24 cellular contexts compared by ENCODE assay signal in genomic region chr16:12405083-12405482, GRCh38.
DNase-seq lines count a peak whose midpoint lies in the region; ATAC-seq and TF ChIP-seq lines count a peak whose summit lies in the region.
"Had no signal": no experiment of that assay in that cellular context is flagged by ENCODE, and none has a peak within 500 bp of the region (broad histone marks: within the 10 kb centered on the region; RNA-seq: fewer than 3 reads in every experiment).

No MANE protein-coding gene starts in this region.

- no peaks in the 10 kb centered on the region for H3K36me3 ChIP-seq in ovary

- no peak for TF ChIP-seq EP300 in ovary (IDR thresholded peaks at IDR 0.05)

- peaks cover 8% of the 10 kb centered on the region for H3K36me3 Mint-ChIP-seq in T-helper 17 cell (ENCODE audit: low read depth)
- peaks cover 15% of the 10 kb centered on the region for H3K36me3 Mint-ChIP-seq in activated naive CD8-positive, alpha-beta T cell treated with anti-CD3 and anti-CD28 coated beads for 36 hours

- no peak overlapping the region for H3K4me3 Mint-ChIP-seq in T-helper 17 cell
- no peak overlapping the region for H3K4me3 Mint-ChIP-seq in stimulated activated naive CD8-positive, alpha-beta T cell treated with anti-CD3 and anti-CD28 coated beads, Interleukin-15, amount 100 ng/mL, for 72 hours
- no peak overlapping the region for H3K4me3 Mint-ChIP-seq in activated naive CD8-positive, alpha-beta T cell treated with anti-CD3 and anti-CD28 coated beads for 36 hours
- H3K4me3 Mint-ChIP-seq: activated CD4-positive, alpha-beta T cell treated with anti-CD3 and anti-CD28 coated beads, Interleukin-2, amount 10 ng/mL, durations not matched to agents 24 days and 14 days; activated T-cell treated with anti-CD3 and anti-CD28 coated beads, Interleukin-2, amount 50 U/mL, for 24 hours had no signal

- peaks cover 3% of the 10 kb centered on the region for H3K4me1 Mint-ChIP-seq in T-helper 17 cell
- H3K4me1 Mint-ChIP-seq in stimulated activated naive CD8-positive, alpha-beta T cell treated with anti-CD3 and anti-CD28 coated beads, Interleukin-15, amount 100 ng/mL, for 72 hours, result peaks cover 5% of the 10 kb centered on the region
- H3K4me1 Mint-ChIP-seq in activated naive CD8-positive, alpha-beta T cell treated with anti-CD3 and anti-CD28 coated beads for 36 hours, result no peaks in the 10 kb centered on the region

- ATAC-seq in GM21786 (IDR thresholded peaks at IDR 0.05; ENCODE audit: unreplicated experiment) (peak; percentile 53), T-helper 17 cell (no peak)
- ATAC-seq in stimulated activated naive CD8-positive, alpha-beta T cell treated with anti-CD3 and anti-CD28 coated beads, Interleukin-15, amount 100 ng/mL, for 72 hours, result no peak
- ATAC-seq: body of pancreas had no signal

- TF ChIP-seq POLR2A in ovary (IDR thresholded peaks at IDR 0.05), result no peak

- no peaks in the 10 kb centered on the region for H3K27me3 ChIP-seq in ovary
- H3K27me3 ChIP-seq: body of pancreas, dorsolateral prefrontal cortex had no signal

- no peak overlapping the region for H3K4me3 ChIP-seq in ovary
- H3K4me3 ChIP-seq: body of pancreas, dorsolateral prefrontal cortex, left ventricle myocardium inferior, skin epidermis had no signal

- peaks cover 4% of the 10 kb centered on the region for H3K4me1 ChIP-seq in ovary (ENCODE audit: insufficient read depth)
- H3K4me1 ChIP-seq: body of pancreas, Caco-2, left ventricle myocardium inferior had no signal

- no peaks in the 10 kb centered on the region for H3K27me3 Mint-ChIP-seq in T-helper 17 cell
- no peaks in the 10 kb centered on the region for H3K27me3 Mint-ChIP-seq in stimulated activated naive CD8-positive, alpha-beta T cell treated with anti-CD3 and anti-CD28 coated beads, Interleukin-15, amount 100 ng/mL, for 72 hours
- H3K27me3 Mint-ChIP-seq in activated naive CD8-positive, alpha-beta T cell treated with anti-CD3 and anti-CD28 coated beads for 36 hours, result no peaks in the 10 kb centered on the region
- H3K27me3 Mint-ChIP-seq: activated CD4-positive, alpha-beta T cell treated with anti-CD3 and anti-CD28 coated beads, Interleukin-2, amount 10 ng/mL, durations not matched to agents 24 days and 14 days; activated T-cell treated with anti-CD3 and anti-CD28 coated beads, Interleukin-2, amount 50 U/mL, for 24 hours; naive B cell had no signal

- no peak overlapping the region for H3K27ac ChIP-seq in ovary
- H3K27ac ChIP-seq: body of pancreas, C4-2B, left ventricle myocardium inferior, skin epidermis had no signal

- no peaks in the 10 kb centered on the region for H3K9me3 ChIP-seq in T-helper 17 cell (ENCODE audit: control insufficient read depth, low read length, poor library complexity, severe bottlenecking)
- no peaks in the 10 kb centered on the region for H3K9me3 ChIP-seq in ovary
- H3K9me3 ChIP-seq: body of pancreas, Caco-2, left ventricle myocardium inferior had no signal

- H3K9me3 Mint-ChIP-seq in stimulated activated naive CD8-positive, alpha-beta T cell treated with anti-CD3 and anti-CD28 coated beads, Interleukin-15, amount 100 ng/mL, for 72 hours, result no peaks in the 10 kb centered on the region
- no peaks in the 10 kb centered on the region for H3K9me3 Mint-ChIP-seq in activated naive CD8-positive, alpha-beta T cell treated with anti-CD3 and anti-CD28 coated beads for 36 hours
- H3K9me3 Mint-ChIP-seq: activated CD4-positive, alpha-beta T cell treated with anti-CD3 and anti-CD28 coated beads, Interleukin-2, amount 10 ng/mL, durations not matched to agents 24 days and 14 days; activated T-cell treated with anti-CD3 and anti-CD28 coated beads, Interleukin-2, amount 50 U/mL, for 24 hours; naive B cell had no signal

- peak overlapping the region; percentile 4 for H3K27ac Mint-ChIP-seq in T-helper 17 cell
- H3K27ac Mint-ChIP-seq in stimulated activated naive CD8-positive, alpha-beta T cell treated with anti-CD3 and anti-CD28 coated beads, Interleukin-15, amount 100 ng/mL, for 72 hours, result no peak overlapping the region
- H3K27ac Mint-ChIP-seq in activated naive CD8-positive, alpha-beta T cell treated with anti-CD3 and anti-CD28 coated beads for 36 hours, result no peak overlapping the region
- H3K27ac Mint-ChIP-seq: activated CD4-positive, alpha-beta T cell treated with anti-CD3 and anti-CD28 coated beads, Interleukin-2, amount 10 ng/mL, durations not matched to agents 24 days and 14 days; activated T-cell treated with anti-CD3 and anti-CD28 coated beads, Interleukin-2, amount 50 U/mL, for 24 hours had no signal

- DNase-seq in T-helper 17 cell (no peak), ovary (peak in 4 of 5 donors; percentile 30 to 67 (median 42))
- no peak for DNase-seq in stimulated activated naive CD8-positive, alpha-beta T cell treated with anti-CD3 and anti-CD28 coated beads, Interleukin-15, amount 100 ng/mL, for 72 hours
- no peak for DNase-seq in activated CD4-positive, alpha-beta T cell treated with anti-CD3 and anti-CD28 coated beads for 48 hours
- DNase-seq in activated naive CD8-positive, alpha-beta T cell treated with anti-CD3 and anti-CD28 coated beads for 36 hours, result no peak
- DNase-seq: activated CD4-positive, alpha-beta T cell treated with anti-CD3 and anti-CD28 coated beads, Interleukin-2, amount 10 ng/mL, durations not matched to agents 24 days and 14 days; activated naive CD4-positive, alpha-beta T cell; activated T-cell treated with anti-CD3 and anti-CD28 coated beads, Interleukin-2, amount 50 U/mL, for 24 hours; Caco-2; DND-41; dorsolateral prefrontal cortex; IMR-90; left ventricle myocardium inferior; naive B cell; NCI-H1092; NCI-H187 treated with DMSO at 0.1 percent for 48 hours; NCI-H524 treated with DMSO at 0.1 percent for 48 hours; Right ventricle myocardium superior; trophoblast cell had no signal

- TF ChIP-seq CTCF in GM12874 (IDR thresholded peaks at IDR 0.05; ENCODE audit: insufficient read depth, low read depth, low read length) (peak; percentile 14; the same call in 1 of the 2 replicates), ovary (IDR thresholded peaks at IDR 0.05) (no peak)

- intact Hi-C loops in ovary (cut with DNase I), result loop anchor here in 1 of 4 donors (10.0 kb wide), 1 partner anchor 310 kb away; no protein-coding TSS in a partner anchor

- 40 to 67% (median 44%) methylated on average over 6 of the region's 6 CpGs for WGBS in ovary, 3 donors

Comparison
In these comparisons a context has a peak if more than half of its experiments do, and no peak if none do; other contexts are left out.
1. DNase-seq: peak in ovary (4 of 5); none in T-helper 17 cell (0 of 3), stimulated activated naive CD8-positive, alpha-beta T cell treated with anti-CD3 and anti-CD28 coated beads, Interleukin-15, amount 100 ng/mL, for 72 hours (0 of 2), activated CD4-positive, alpha-beta T cell treated with anti-CD3 and anti-CD28 coated beads for 48 hours (single experiment) and activated naive CD8-positive, alpha-beta T cell treated with anti-CD3 and anti-CD28 coated beads for 36 hours (single experiment).